ENCODE assay signal across 16 cellular contexts in the genomic region with DNA sequence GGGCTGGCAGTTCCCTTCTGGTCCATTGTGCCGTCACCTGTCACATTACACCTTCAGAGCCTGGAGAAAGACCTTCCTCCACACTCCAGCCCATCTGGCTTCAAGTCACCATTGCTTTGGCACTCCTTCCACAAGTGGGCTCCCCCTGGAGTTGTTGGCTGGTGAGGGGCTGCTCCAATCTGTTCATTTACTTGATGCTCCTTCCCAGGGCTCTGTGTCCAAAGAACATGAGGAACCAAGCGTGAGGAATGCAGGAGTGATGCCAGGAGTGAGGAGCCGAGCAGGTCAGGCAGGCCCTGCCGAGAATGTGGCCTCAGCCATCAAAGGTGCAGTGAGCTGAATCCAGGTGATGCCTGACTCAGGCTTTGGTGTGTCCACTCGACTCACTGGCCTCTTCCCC. TPM values are rescaled to one million over a fixed set of nuclear protein-coding genes. Genes with fewer than 3 reads are reported as not detected.
DNase-seq lines count a peak whose midpoint lies in the region; ATAC-seq and TF ChIP-seq lines count a peak whose summit lies in the region.
"Had no signal": no experiment of that assay in that cellular context is flagged by ENCODE, and none has a peak within 500 bp of the region (broad histone marks: within the 10 kb centered on the region; RNA-seq: fewer than 3 reads in every experiment).

No MANE protein-coding gene starts in this region.

- H3K27ac Mint-ChIP-seq in activated T-cell treated with anti-CD3 and anti-CD28 coated beads, Interleukin-2, amount 50 U/mL, for 72 hours = peak overlapping the region; percentile 61
- peak overlapping the region; percentile 77 for H3K27ac Mint-ChIP-seq in activated CD8-positive, alpha-beta T cell treated with anti-CD3 and anti-CD28 coated beads, Interleukin-2, amount 10 ng/mL, durations not matched to agents 7 days and 5 days

- no peak overlapping the region for H3K4me3 Mint-ChIP-seq in activated T-cell treated with anti-CD3 and anti-CD28 coated beads, Interleukin-2, amount 50 U/mL, for 72 hours
- no peak overlapping the region for H3K4me3 Mint-ChIP-seq in activated CD8-positive, alpha-beta T cell treated with anti-CD3 and anti-CD28 coated beads, Interleukin-2, amount 10 ng/mL, durations not matched to agents 7 days and 5 days
- H3K4me3 Mint-ChIP-seq: CD8-positive, alpha-beta T cell had no signal

- ATAC-seq in activated T-cell treated with anti-CD3 and anti-CD28 coated beads, Interleukin-2, amount 50 U/mL, for 72 hours (replicated peaks in 1 of 2) = no peak
- no peak for ATAC-seq in activated CD8-positive, alpha-beta T cell treated with anti-CD3 and anti-CD28 coated beads, Interleukin-2, amount 10 ng/mL, durations not matched to agents 7 days and 5 days
- ATAC-seq in gastroesophageal sphincter = no peak
- ATAC-seq: CD8-positive, alpha-beta T cell had no signal

- CTCF ChIA-PET in activated CD8-positive, alpha-beta T cell treated with anti-CD3 and anti-CD28 coated beads, Interleukin-2, amount 10 ng/mL, durations not matched to agents 7 days and 5 days (lab: Charles Lee) = interaction anchor here (1.2 to 12.3 kb wide), 4 partner anchors 21 to 57 kb away, joined by 3 to 264 read pairs (median 49); a partner anchor contains a TSS

- 57% methylated on average over 5 of the region's 5 CpGs; no CpG with 5 or more reads in 1 of the 2 donors for WGBS in gastroesophageal sphincter (ENCODE audit: low coverage in 1 of 2), 2 donors

- in situ Hi-C loops in brain microvascular endothelial cell (cut with HindIII; ENCODE audit: low pct_ligation_motif_present, low sequenced_read_pairs) = no loop called here

- H3K27me3 Mint-ChIP-seq in activated T-cell treated with anti-CD3 and anti-CD28 coated beads, Interleukin-2, amount 50 U/mL, for 72 hours (ENCODE audit: low read depth) = no peaks in the 10 kb centered on the region
- no peaks in the 10 kb centered on the region for H3K27me3 Mint-ChIP-seq in activated CD8-positive, alpha-beta T cell treated with anti-CD3 and anti-CD28 coated beads, Interleukin-2, amount 10 ng/mL, durations not matched to agents 7 days and 5 days (ENCODE audit: low read depth)

- no peak overlapping the region for H3K4me3 ChIP-seq in brain microvascular endothelial cell (ENCODE audit: low read depth, low read length)
- H3K4me3 ChIP-seq in gastroesophageal sphincter = no peak overlapping the region
- H3K4me3 ChIP-seq: sigmoid colon, uterus had no signal

- H3K36me3 ChIP-seq in brain microvascular endothelial cell (replicated peaks) = peaks cover 58% of the 10 kb centered on the region
- peaks cover 0 to 71% of the 10 kb centered on the region in 2 donors for H3K36me3 ChIP-seq in gastroesophageal sphincter
- H3K36me3 ChIP-seq: uterus had no signal

- no peaks in the 10 kb centered on the region for H3K9me3 ChIP-seq in gastroesophageal sphincter
- H3K9me3 ChIP-seq: sigmoid colon, uterus had no signal

- TF ChIP-seq EP300 in gastroesophageal sphincter (IDR thresholded peaks at IDR 0.05) = no peak

- POLR2A ChIA-PET in activated CD8-positive, alpha-beta T cell treated with anti-CD3 and anti-CD28 coated beads, Interleukin-2, amount 10 ng/mL, durations not matched to agents 7 days and 5 days (lab: Charles Lee) = interaction anchor here (1.0 to 1.6 kb wide), 2 partner anchors 32 to 36 kb away, joined by 3 read pairs; no protein-coding TSS in a partner anchor

- H3K27me3 ChIP-seq in brain microvascular endothelial cell (replicated peaks) (no peaks in the 10 kb centered on the region), gastroesophageal sphincter (no peaks in the 10 kb centered on the region)
- H3K27me3 ChIP-seq: sigmoid colon, uterus had no signal

- H3K4me1 Mint-ChIP-seq in activated T-cell treated with anti-CD3 and anti-CD28 coated beads, Interleukin-2, amount 50 U/mL, for 72 hours (ENCODE audit: low read depth) = peaks cover 35% of the 10 kb centered on the region
- H3K4me1 Mint-ChIP-seq in activated CD8-positive, alpha-beta T cell treated with anti-CD3 and anti-CD28 coated beads, Interleukin-2, amount 10 ng/mL, durations not matched to agents 7 days and 5 days (ENCODE audit: low read depth) = peaks cover 45% of the 10 kb centered on the region

- peaks cover 13 to 38% of the 10 kb centered on the region in 2 donors for H3K36me3 Mint-ChIP-seq in activated T-cell treated with anti-CD3 and anti-CD28 coated beads, Interleukin-2, amount 50 U/mL, for 72 hours (ENCODE audit: insufficient read depth in 2 of 2)
- peaks cover 86% of the 10 kb centered on the region for H3K36me3 Mint-ChIP-seq in activated CD8-positive, alpha-beta T cell treated with anti-CD3 and anti-CD28 coated beads, Interleukin-2, amount 10 ng/mL, durations not matched to agents 7 days and 5 days (ENCODE audit: low read depth)

- no peak for TF ChIP-seq CTCF in brain microvascular endothelial cell (IDR thresholded peaks at IDR 0.05; ENCODE audit: low read depth, low read length, missing control alignments)
- no peak for TF ChIP-seq CTCF in gastroesophageal sphincter (IDR thresholded peaks at IDR 0.05)

- DNase-seq in activated T-cell treated with anti-CD3 and anti-CD28 coated beads, Interleukin-2, amount 50 U/mL, for 72 hours = no peak
- DNase-seq in activated T-cell treated with anti-CD3 and anti-CD28 coated beads, Interleukin-2, amount 50 U/mL, for 48 hours = no peak
- DNase-seq in DMS79 treated with DMSO at 0.1 percent for 48 hours (lab: John Stamatoyannopoulos, UW) (peak; percentile 23), kidney glomerular epithelial cell (lab: John Stamatoyannopoulos, UW) (peak; percentile 25), brain microvascular endothelial cell (no peak)
- DNase-seq in activated CD8-positive, alpha-beta T cell treated with anti-CD3 and anti-CD28 coated beads, Interleukin-2, amount 10 ng/mL, durations not matched to agents 7 days and 5 days = no peak
- no peak for DNase-seq in stimulated activated CD4-positive, alpha-beta T cell treated with anti-CD3 and anti-CD28 coated beads, Interleukin-15, amount 100 ng/mL, for 24 hours
- DNase-seq: EL, IMR-90, NCI-H2029, NCI-H510A, sigmoid colon, uterus had no signal

- H3K4me1 ChIP-seq in gastroesophageal sphincter = peaks cover 0 to 31% (median 4%) of the 10 kb centered on the region in 3 donors
- H3K4me1 ChIP-seq: uterus had no signal

- no peak for TF ChIP-seq POLR2A in gastroesophageal sphincter (IDR thresholded peaks at IDR 0.05)

- H3K9me3 Mint-ChIP-seq in activated T-cell treated with anti-CD3 and anti-CD28 coated beads, Interleukin-2, amount 50 U/mL, for 72 hours = no peaks in the 10 kb centered on the region
- H3K9me3 Mint-ChIP-seq in activated CD8-positive, alpha-beta T cell treated with anti-CD3 and anti-CD28 coated beads, Interleukin-2, amount 10 ng/mL, durations not matched to agents 7 days and 5 days (ENCODE audit: insufficient read depth) = no peaks in the 10 kb centered on the region
- H3K9me3 Mint-ChIP-seq: CD8-positive, alpha-beta T cell had no signal

- H3K27ac ChIP-seq in brain microvascular endothelial cell (no peak overlapping the region), gastroesophageal sphincter (peak overlapping the region in 2 of 4 donors; percentile 68 to 77)
- H3K27ac ChIP-seq: uterus, VCaP had no signal

RNA-seq across cellular contexts. Expression of a gene that starts 57.2 kb away (rescaled TPM):
- total RNA-seq in activated T-cell treated with anti-CD3 and anti-CD28 coated beads, Interleukin-2, amount 50 U/mL, for 72 hours = 10 to 100 TPM; 34.3 to 52.0 TPM
- total RNA-seq in activated CD8-positive, alpha-beta T cell treated with anti-CD3 and anti-CD28 coated beads, Interleukin-2, amount 10 ng/mL, durations not matched to agents 7 days and 5 days = 10 to 100 TPM; 68.2 to 69.1 TPM
- 10 to 100 TPM; 10.2 to 13.2 (median 12.4) TPM for total RNA-seq in gastroesophageal sphincter

RNA-seq across cellular contexts. Expression of a gene that starts 57.4 kb away (rescaled TPM):
- 10 to 100 TPM; 23.4 to 26.1 TPM for total RNA-seq in activated T-cell treated with anti-CD3 and anti-CD28 coated beads, Interleukin-2, amount 50 U/mL, for 72 hours
- total RNA-seq in activated CD8-positive, alpha-beta T cell treated with anti-CD3 and anti-CD28 coated beads, Interleukin-2, amount 10 ng/mL, durations not matched to agents 7 days and 5 days = 10 to 100 TPM; 18.2 to 20.5 TPM
- 10 to 100 TPM; 31.4 to 40.0 (median 36.8) TPM for total RNA-seq in gastroesophageal sphincter

Comparison
In these comparisons a context has a peak if more than half of its experiments do, and no peak if none do; other contexts are left out.
1. DNase-seq: peak in DMS79 treated with DMSO at 0.1 percent for 48 hours (single experiment) and kidney glomerular epithelial cell (single experiment); none in activated T-cell treated with anti-CD3 and anti-CD28 coated beads, Interleukin-2, amount 50 U/mL, for 72 hours (0 of 2), activated T-cell treated with anti-CD3 and anti-CD28 coated beads, Interleukin-2, amount 50 U/mL, for 48 hours (0 of 2), activated CD8-positive, alpha-beta T cell treated with anti-CD3 and anti-CD28 coated beads, Interleukin-2, amount 10 ng/mL, durations not matched to agents 7 days and 5 days (single experiment), brain microvascular endothelial cell (single experiment) and stimulated activated CD4-positive, alpha-beta T cell treated with anti-CD3 and anti-CD28 coated beads, Interleukin-15, amount 100 ng/mL, for 24 hours (single experiment).